1 cellular context compared by ENCODE assay signal in the genomic region with DNA sequence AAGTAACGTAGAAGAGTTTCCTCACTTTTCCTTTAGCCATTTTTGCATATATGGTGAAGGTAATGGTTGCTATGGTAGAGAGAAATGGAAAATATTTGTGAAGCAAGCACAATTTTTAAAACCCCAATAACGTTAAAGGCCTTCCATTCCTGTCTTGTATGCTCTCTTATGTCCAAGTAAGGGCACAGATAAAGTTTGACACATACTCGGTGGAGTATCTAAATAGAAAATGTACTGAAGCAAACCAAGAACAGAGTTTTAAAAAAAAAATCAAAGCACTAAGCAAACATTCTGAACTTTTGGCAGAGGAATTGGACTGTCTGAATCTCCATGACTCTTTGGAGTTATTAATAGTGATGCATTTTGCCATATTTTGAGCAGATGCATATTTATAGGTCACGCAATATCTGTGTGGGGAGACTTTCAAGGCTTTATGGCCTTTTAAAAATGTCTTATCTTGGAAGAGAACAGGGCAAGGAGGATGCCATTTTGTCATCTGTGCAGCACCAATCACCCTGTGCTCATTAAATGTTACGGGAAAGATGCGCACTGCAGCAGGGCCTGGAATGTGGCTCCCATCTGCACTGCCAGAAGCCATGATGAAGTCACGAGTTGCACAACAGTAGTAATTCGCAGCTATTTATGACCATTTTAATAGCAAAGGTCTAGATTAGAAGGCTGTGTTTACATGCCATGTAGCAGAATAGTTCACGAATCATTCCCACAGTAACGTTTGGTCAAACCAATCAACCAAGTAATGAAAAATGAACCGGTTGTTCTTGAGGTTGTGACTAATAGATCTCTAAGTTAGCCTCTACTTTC.
TF ChIP-seq lines count a peak whose summit lies in the region.

No MANE protein-coding gene starts in this region.

TF ChIP-seq in IMR-90, 13 proteins besides CTCF, POLR2A, EP300 and RAD21:
- TF ChIP-seq RCOR1 (IDR thresholded peaks at IDR 0.05; ENCODE audit: insufficient replicate concordance, low read length) = peak; percentile 77
- TF ChIP-seq MXI1 (IDR thresholded peaks at IDR 0.05; ENCODE audit: borderline replicate concordance, low read depth, low read length) = no peak
- peak; percentile 66; the same call in 1 of the 2 replicates for TF ChIP-seq BHLHE40 (IDR thresholded peaks at IDR 0.05; ENCODE audit: low read depth, low read length)
- TF ChIP-seq, protein P1, sequence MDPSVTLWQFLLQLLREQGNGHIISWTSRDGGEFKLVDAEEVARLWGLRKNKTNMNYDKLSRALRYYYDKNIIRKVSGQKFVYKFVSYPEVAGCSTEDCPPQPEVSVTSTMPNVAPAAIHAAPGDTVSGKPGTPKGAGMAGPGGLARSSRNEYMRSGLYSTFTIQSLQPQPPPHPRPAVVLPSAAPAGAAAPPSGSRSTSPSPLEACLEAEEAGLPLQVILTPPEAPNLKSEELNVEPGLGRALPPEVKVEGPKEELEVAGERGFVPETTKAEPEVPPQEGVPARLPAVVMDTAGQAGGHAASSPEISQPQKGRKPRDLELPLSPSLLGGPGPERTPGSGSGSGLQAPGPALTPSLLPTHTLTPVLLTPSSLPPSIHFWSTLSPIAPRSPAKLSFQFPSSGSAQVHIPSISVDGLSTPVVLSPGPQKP (IDR thresholded peaks at IDR 0.05; ENCODE audit: borderline replicate concordance, low read depth, low read length) = no peak
- no peak for TF ChIP-seq FOS (IDR thresholded peaks at IDR 0.05; ENCODE audit: low read depth, low read length)
- no peak for TF ChIP-seq MAZ (IDR thresholded peaks at IDR 0.05; ENCODE audit: borderline replicate concordance, low read depth, low read length)
- TF ChIP-seq RFX5 (IDR thresholded peaks at IDR 0.05; ENCODE audit: low read depth, low read length) = no peak
- TF ChIP-seq NFE2L2 (IDR thresholded peaks at IDR 0.05; ENCODE audit: low read depth, low read length) = no peak
- no peak for TF ChIP-seq CHD1 (IDR thresholded peaks at IDR 0.05; ENCODE audit: low read depth, low read length)
- TF ChIP-seq CEBPB (IDR thresholded peaks at IDR 0.05; ENCODE audit: low read depth, low read length) = peak; percentile 98
- TF ChIP-seq, protein P2, sequence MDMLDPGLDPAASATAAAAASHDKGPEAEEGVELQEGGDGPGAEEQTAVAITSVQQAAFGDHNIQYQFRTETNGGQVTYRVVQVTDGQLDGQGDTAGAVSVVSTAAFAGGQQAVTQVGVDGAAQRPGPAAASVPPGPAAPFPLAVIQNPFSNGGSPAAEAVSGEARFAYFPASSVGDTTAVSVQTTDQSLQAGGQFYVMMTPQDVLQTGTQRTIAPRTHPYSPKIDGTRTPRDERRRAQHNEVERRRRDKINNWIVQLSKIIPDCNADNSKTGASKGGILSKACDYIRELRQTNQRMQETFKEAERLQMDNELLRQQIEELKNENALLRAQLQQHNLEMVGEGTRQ (IDR thresholded peaks at IDR 0.05; ENCODE audit: low read depth, low read length) = no peak
- no peak for TF ChIP-seq MAFK (IDR thresholded peaks at IDR 0.05; ENCODE audit: low read depth, low read length)
- TF ChIP-seq SMC3 (IDR thresholded peaks at IDR 0.05; ENCODE audit: low read depth, low read length) = no peak
